Comparison of ENCODE assay signal across 8 cellular contexts in genomic region chr1:53061859-53062714, GRCh38. TPM values are rescaled to one million over a fixed set of nuclear protein-coding genes. Genes with fewer than 3 reads are reported as not detected.
DNase-seq lines count a peak whose midpoint lies in the region; ATAC-seq and TF ChIP-seq lines count a peak whose summit lies in the region.

PODN (plus strand) TSS chr1:53062213; CDS start chr1:53069856, 7,643 bp downstream.

- H3K36me3 Mint-ChIP-seq in activated T-helper 17 cell treated with anti-CD3 and anti-CD28 coated beads, Interleukin-2, amount 50 U/mL, for 72 hours (ENCODE audit: low read depth), result no peaks in the 10 kb centered on the region

- intact Hi-C loops in right cardiac atrium (cut with DNase I), result loop anchor here in 1 of 4 donors (10.0 kb wide), 1 partner anchor 47 kb away; no protein-coding TSS in a partner anchor

- in situ Hi-C loops in HAP-1 (cut with MboI; ENCODE audit: low sequenced_read_pairs), result no loop called here

- DNase-seq in HAP-1 (ENCODE audit: low spot score in 2 of 2) (peak in 1 of 2 experiments; percentile 49), right cardiac atrium (peak; percentile 70 to 89 (median 83)), retinal pigment epithelial cell (ENCODE audit: low read depth) (no peak), NCI-H446 (lab: John Stamatoyannopoulos, UW) (no peak), A172 (ENCODE audit: low spot score) (no peak)

- peaks cover 36% of the 10 kb centered on the region for H3K27me3 ChIP-seq in HAP-1 (ENCODE audit: low read depth)
- H3K27me3 ChIP-seq in right cardiac atrium (ENCODE audit: control insufficient read depth, insufficient read depth), result no peaks in the 10 kb centered on the region

- H3K27me3 Mint-ChIP-seq in activated T-helper 17 cell treated with anti-CD3 and anti-CD28 coated beads, Interleukin-2, amount 50 U/mL, for 72 hours, result peaks cover 36% of the 10 kb centered on the region

- no peak for TF ChIP-seq CTCF in retinal pigment epithelial cell (conservative IDR thresholded peaks at IDR 0.05; ENCODE audit: low read depth, low read length)

- H3K27ac ChIP-seq in right cardiac atrium (ENCODE audit: low read length), result peak within 1 kb of the TSS; percentile 6

- no peak within 1 kb of the TSS for H3K27ac Mint-ChIP-seq in activated T-helper 17 cell treated with anti-CD3 and anti-CD28 coated beads, Interleukin-2, amount 50 U/mL, for 72 hours

- H3K4me3 ChIP-seq in HAP-1 (peak within 1 kb of the TSS; percentile 27), right cardiac atrium (ENCODE audit: low read length) (peak within 1 kb of the TSS; percentile 66), retinal pigment epithelial cell (ENCODE audit: low read length) (peak within 1 kb of the TSS; percentile 50)

- no peaks in the 10 kb centered on the region for H3K9me3 ChIP-seq in HAP-1
- H3K9me3 ChIP-seq in right cardiac atrium (ENCODE audit: control insufficient read depth, low read length), result no peaks in the 10 kb centered on the region

- H3K4me1 ChIP-seq in HAP-1 (no peaks in the 10 kb centered on the region), right cardiac atrium (ENCODE audit: control insufficient read depth, insufficient read depth, low read length) (peaks cover under 1% of the 10 kb centered on the region)

- under 1% methylated on average over 74 of the region's 74 CpGs for WGBS in right cardiac atrium

- H3K4me1 Mint-ChIP-seq in activated T-helper 17 cell treated with anti-CD3 and anti-CD28 coated beads, Interleukin-2, amount 50 U/mL, for 72 hours, result no peaks in the 10 kb centered on the region

- no peak for ATAC-seq in activated T-helper 17 cell treated with anti-CD3 and anti-CD28 coated beads, Interleukin-2, amount 50 U/mL, for 72 hours (replicated peaks)
- peak; percentile 48 to 61 for ATAC-seq in right cardiac atrium
- no peak for ATAC-seq in GM21390 (IDR thresholded peaks at IDR 0.05; ENCODE audit: unreplicated experiment)
- no peak for ATAC-seq in GM18867 (IDR thresholded peaks at IDR 0.05; ENCODE audit: unreplicated experiment)

- H3K4me3 Mint-ChIP-seq in activated T-helper 17 cell treated with anti-CD3 and anti-CD28 coated beads, Interleukin-2, amount 50 U/mL, for 72 hours, result peak within 1 kb of the TSS; percentile 37

- H3K9me3 Mint-ChIP-seq in activated T-helper 17 cell treated with anti-CD3 and anti-CD28 coated beads, Interleukin-2, amount 50 U/mL, for 72 hours, result no peaks in the 10 kb centered on the region

- no peaks in the 10 kb centered on the region for H3K36me3 ChIP-seq in HAP-1 (replicated peaks)

RNA-seq across cellular contexts. Expression of gene PODN, which starts in this region (rescaled TPM):
- not detected for total RNA-seq in activated T-helper 17 cell treated with anti-CD3 and anti-CD28 coated beads, Interleukin-2, amount 50 U/mL, for 72 hours
- 10 to 100 TPM; 36.5 to 62.4 (median 48.9) TPM for total RNA-seq in right cardiac atrium
- 40.7 TPM for polyA plus RNA-seq in right cardiac atrium
- not detected in 2 replicates for total RNA-seq in A172 (2014; rRNA removed; shearing (Covaris generic))

Comparison
In these comparisons a context has a peak if more than half of its experiments do, and no peak if none do; other contexts are left out.
1. RNA of gene PODN (total RNA-seq): 36.5 to 62.4 TPM in right cardiac atrium; not detected in activated T-helper 17 cell treated with anti-CD3 and anti-CD28 coated beads, Interleukin-2, amount 50 U/mL, for 72 hours and not detected in A172; every median in the first group is over 10 times any median in the second.
2. DNase-seq: peak in right cardiac atrium (3 of 3); none in retinal pigment epithelial cell (single experiment), NCI-H446 (0 of 2) and A172 (single experiment).
3. ATAC-seq: peak in right cardiac atrium (2 of 2); none in activated T-helper 17 cell treated with anti-CD3 and anti-CD28 coated beads, Interleukin-2, amount 50 U/mL, for 72 hours (single experiment), GM21390 (single experiment) and GM18867 (single experiment).
4. Peak in every context shown above with its lines, with median percentiles within 50 percentile points of each other: H3K4me3 ChIP-seq.